In the genomic region with DNA sequence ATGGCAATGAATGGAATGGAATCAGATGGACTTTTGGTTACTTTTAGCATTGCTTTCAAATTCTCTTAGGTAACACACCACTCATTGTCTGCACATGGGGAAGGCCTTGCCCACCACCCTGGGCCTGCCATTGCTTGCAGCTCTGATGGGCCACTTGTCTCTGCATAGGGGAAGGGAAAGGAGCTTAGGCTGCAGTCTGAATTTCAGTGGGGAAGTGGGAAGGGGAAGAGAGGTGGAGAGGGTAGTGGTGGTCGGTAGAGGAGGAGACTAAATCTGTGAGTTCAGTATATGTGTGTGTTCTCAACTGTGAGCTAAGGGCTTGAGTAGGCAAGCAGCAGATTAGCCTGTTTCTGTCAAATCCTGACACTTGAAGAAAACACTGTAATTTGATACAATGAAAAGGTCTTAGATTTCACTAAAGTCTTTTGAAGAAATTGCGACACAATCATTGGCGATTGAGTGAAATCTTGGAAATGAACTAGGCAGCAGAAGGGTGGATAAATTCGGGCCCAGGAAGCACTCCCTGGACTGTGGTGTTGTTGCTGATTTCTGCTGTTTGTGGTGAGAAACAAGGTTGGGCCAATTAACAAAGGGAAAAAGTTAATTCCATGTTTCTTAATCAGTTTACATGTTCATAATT, we compare ENCODE assay signal across 22 cellular contexts.
DNase-seq lines count a peak whose midpoint lies in the region; ATAC-seq, FAIRE-seq and TF ChIP-seq lines count a peak whose summit lies in the region.
"Had no signal": no experiment of that assay in that cellular context is flagged by ENCODE, and none has a peak within 500 bp of the region (broad histone marks: within the 10 kb centered on the region; RNA-seq: fewer than 3 reads in every experiment).

No MANE protein-coding gene starts in this region.

- TF ChIP-seq CTCF in right lobe of liver (IDR thresholded peaks at IDR 0.05) (no peak), HepG2 (CRISPR knock-in tag; IDR thresholded peaks at IDR 0.05) (no peak), H1 (IDR thresholded peaks at IDR 0.05; ENCODE audit: control extremely low read depth in 1 of 3, insufficient read depth in 1 of 3, low read depth in 1 of 3, low read length in 3 of 3) (no peak)

- H3K4me2 ChIP-seq in HepG2 (ENCODE audit: low read depth, low read length), result no peak overlapping the region
- H3K4me2 ChIP-seq in H1 (ENCODE audit: insufficient read depth in 1 of 2, low read depth in 2 of 2, low read length in 2 of 2), result no peak overlapping the region

- no peak overlapping the region for H3K4me3 Mint-ChIP-seq in activated CD4-positive, alpha-beta T cell treated with anti-CD3 and anti-CD28 coated beads for 36 hours

- no peak for TF ChIP-seq POLR2A in right lobe of liver (IDR thresholded peaks at IDR 0.05)
- TF ChIP-seq POLR2A in HepG2 (IDR thresholded peaks at IDR 0.05; ENCODE audit: insufficient read depth in 1 of 2, low read depth in 2 of 2, low read length in 2 of 2), result no peak
- no peak for TF ChIP-seq POLR2A in H1 (IDR thresholded peaks at IDR 0.05; ENCODE audit: control extremely low read depth in 1 of 2, low read depth in 2 of 2, low read length in 2 of 2)

- H3K36me3 ChIP-seq in right lobe of liver (no peaks in the 10 kb centered on the region), HepG2 (replicated peaks in 1 of 2; ENCODE audit: control insufficient read depth in 1 of 2, insufficient read depth in 2 of 2, low read length in 2 of 2) (no peaks in the 10 kb centered on the region), H1 (ENCODE audit: control insufficient read depth in 2 of 4, insufficient read depth in 4 of 4, low read length in 3 of 4) (no peaks in the 10 kb centered on the region)
- H3K36me3 ChIP-seq: MG63 had no signal

- H3K27me3 Mint-ChIP-seq in activated CD4-positive, alpha-beta T cell treated with anti-CD3 and anti-CD28 coated beads for 36 hours, result peaks cover 6% of the 10 kb centered on the region

- WGBS in right lobe of liver (ENCODE audit: insufficient coverage, low coverage, low lambda C conversion rate, missing lambda C conversion rate), result 49% methylated on average over 4 of the region's 4 CpGs
- 1% methylated on average over 4 of the region's 4 CpGs for WGBS in HepG2 (ENCODE audit: low lambda C conversion rate)
- 90% methylated on average over 4 of the region's 4 CpGs; no CpG with 5 or more reads in 1 of the 2 experiments for WGBS in H1 (ENCODE audit: extremely low coverage in 1 of 2, insufficient coverage in 1 of 2, insufficient read length in 1 of 2, insufficient replicate concordance in 2 of 2, low coverage in 1 of 2, low lambda C conversion rate in 2 of 2, missing lambda C conversion rate in 1 of 2), 2 experiments

- no peak overlapping the region for H4K91ac ChIP-seq in H1 (replicated peaks; ENCODE audit: insufficient read length, low read length)

- BruUV-seq in HepG2 (replicated peaks; lab: Mats Ljungman, UMichigan), result no TSS peak

- no peak overlapping the region for H4K5ac ChIP-seq in H1 (ENCODE audit: insufficient read length, low read depth, low read length)

- DNase-seq in right lobe of liver (no peak), HepG2 (ENCODE audit: low spot score) (no peak), H1 (ENCODE audit: low read depth in 1 of 2, low spot score in 2 of 2) (no peak), left lobe of liver (ENCODE audit: low spot score) (no peak), NCI-H2029 (lab: John Stamatoyannopoulos, UW) (no peak), NCI-H748 treated with DMSO at 0.1 percent for 48 hours (lab: John Stamatoyannopoulos, UW) (no peak)
- DNase-seq in activated CD4-positive, alpha-beta T cell treated with anti-CD3 and anti-CD28 coated beads for 36 hours, result no peak
- DNase-seq: DMS53, GDM1, Karpas-422, MG63, NCI-H1417, NCI-H1694 treated with DMSO at 0.1 percent for 48 hours, NCI-H2107, NCI-H345, NCI-H526, OCI-M1, SHP77 had no signal

- no peak overlapping the region for H4K8ac ChIP-seq in H1 (ENCODE audit: extremely low read depth, insufficient read depth, low read length)

- peaks cover 4% of the 10 kb centered on the region for H3K9me3 Mint-ChIP-seq in activated CD4-positive, alpha-beta T cell treated with anti-CD3 and anti-CD28 coated beads for 36 hours (ENCODE audit: low read depth)

- H3K56ac ChIP-seq in H1 (replicated peaks; ENCODE audit: insufficient read length, low read depth, low read length), result no peak overlapping the region

- H3K4me1 ChIP-seq in right lobe of liver, result no peaks in the 10 kb centered on the region
- no peaks in the 10 kb centered on the region for H3K4me1 ChIP-seq in HepG2 (ENCODE audit: insufficient read depth, low read length)
- H3K4me1 ChIP-seq in H1 (replicated peaks in 1 of 4; ENCODE audit: control insufficient read depth in 3 of 4, insufficient read depth in 4 of 4, low read length in 3 of 4), result no peaks in the 10 kb centered on the region

- no peaks in the 10 kb centered on the region for H3K23me2 ChIP-seq in H1 (ENCODE audit: low read depth, low read length)

- no peak overlapping the region for H3K23ac ChIP-seq in H1 (ENCODE audit: insufficient read length)

- no peak overlapping the region for H3K14ac ChIP-seq in H1 (ENCODE audit: insufficient read length)

- no peak overlapping the region for H2AK5ac ChIP-seq in H1 (ENCODE audit: low read depth, low read length)

- H2AFZ ChIP-seq in HepG2 (ENCODE audit: low read length) (no peak overlapping the region), H1 (ENCODE audit: low read length) (peak overlapping the region; percentile 68; the same call in 1 of the 2 replicates)

- POLR2A ChIA-PET in HepG2 (lab: Yijun Ruan, JAX) (no interaction called here), H1 (lab: Charles Lee; ENCODE audit: partially characterized antibody) (no interaction called here)
- POLR2A ChIA-PET in activated CD4-positive, alpha-beta T cell treated with anti-CD3 and anti-CD28 coated beads for 36 hours (lab: Charles Lee), result no interaction called here

- no peaks in the 10 kb centered on the region for H3K9me3 ChIP-seq in right lobe of liver
- no peaks in the 10 kb centered on the region for H3K9me3 ChIP-seq in HepG2 (ENCODE audit: low read length)
- H3K9me3 ChIP-seq in H1 (ENCODE audit: insufficient read depth in 2 of 2, low read depth in 1 of 2, low read length in 1 of 2), result no peaks in the 10 kb centered on the region
- H3K9me3 ChIP-seq: MG63 had no signal

- H3K79me2 ChIP-seq in HepG2 (ENCODE audit: insufficient read depth, low read length) (no peaks in the 10 kb centered on the region), H1 (ENCODE audit: control insufficient read depth in 1 of 2, insufficient read depth in 2 of 2, low read length in 2 of 2) (no peaks in the 10 kb centered on the region)

- no peaks in the 10 kb centered on the region for H3K79me1 ChIP-seq in H1 (ENCODE audit: low read depth, low read length)

- H3K36me3 Mint-ChIP-seq in activated CD4-positive, alpha-beta T cell treated with anti-CD3 and anti-CD28 coated beads for 36 hours (ENCODE audit: low read depth), result no peaks in the 10 kb centered on the region

- in situ Hi-C loops in HepG2 (cut with HindIII; ENCODE audit: extremely low pct_ligation_motif_present, low pct_unique_long_range_greater_than_20kb), result no loop called here

- H2BK15ac ChIP-seq in H1 (ENCODE audit: low read length), result no peak overlapping the region

- H2BK5ac ChIP-seq in H1 (ENCODE audit: low read depth, low read length), result no peak overlapping the region

- FAIRE-seq in HepG2 (lab: Jason Lieb, UNC) (no peak), H1 (lab: Jason Lieb, UNC) (no peak)
- FAIRE-seq: D721Med, GM19239 had no signal

- H2BK120ac ChIP-seq in H1 (replicated peaks; ENCODE audit: low read depth, low read length), result no peak overlapping the region

- H3K4me1 Mint-ChIP-seq in activated CD4-positive, alpha-beta T cell treated with anti-CD3 and anti-CD28 coated beads for 36 hours, result no peaks in the 10 kb centered on the region

- no peak for TF ChIP-seq RAD21 in HepG2 (CRISPR knock-in tag; IDR thresholded peaks at IDR 0.05)
- TF ChIP-seq RAD21 in H1 (IDR thresholded peaks at IDR 0.05 in 1 of 2, conservative IDR thresholded peaks at IDR 0.05 in 1 of 2; ENCODE audit: low read depth in 2 of 2, low read length in 2 of 2), result no peak

- ATAC-seq in right lobe of liver (peak; percentile 27 to 65 (median 52)), HepG2 (no peak), left lobe of liver (peak; percentile 37), GM21529 (IDR thresholded peaks at IDR 0.05; ENCODE audit: unreplicated experiment) (no peak)
- ATAC-seq in activated CD4-positive, alpha-beta T cell treated with anti-CD3 and anti-CD28 coated beads for 36 hours, result no peak

- H3K27ac ChIP-seq in right lobe of liver, result no peak overlapping the region
- no peak overlapping the region for H3K27ac ChIP-seq in HepG2 (ENCODE audit: extremely low read length, insufficient read depth, low read length)
- no peak overlapping the region for H3K27ac ChIP-seq in H1 (ENCODE audit: low read depth, low read length)
- H3K27ac ChIP-seq: C4-2B had no signal

- H2BK20ac ChIP-seq in H1 (ENCODE audit: low read length), result no peak overlapping the region

- H4K20me1 ChIP-seq in HepG2 (ENCODE audit: insufficient read depth, low read length), result no peaks in the 10 kb centered on the region
- no peaks in the 10 kb centered on the region for H4K20me1 ChIP-seq in H1 (replicated peaks in 1 of 2; ENCODE audit: control insufficient read depth in 1 of 2, insufficient read depth in 2 of 2, low read length in 2 of 2)

- H3K9ac ChIP-seq in HepG2 (ENCODE audit: insufficient read depth, low read depth, low read length), result no peak overlapping the region
- no peak overlapping the region for H3K9ac ChIP-seq in H1 (replicated peaks in 1 of 4; ENCODE audit: extremely low read depth in 1 of 4, low read depth in 3 of 4, low read length in 3 of 4)

- no peak overlapping the region for H3K27ac Mint-ChIP-seq in activated CD4-positive, alpha-beta T cell treated with anti-CD3 and anti-CD28 coated beads for 36 hours

- intact Hi-C loops in right lobe of liver (cut with DNase I), result no loop called here
- intact Hi-C loops in HepG2 (cut with micrococcal nuclease; ENCODE audit: unreplicated experiment), result no loop called here
- intact Hi-C loops in activated CD4-positive, alpha-beta T cell treated with anti-CD3 and anti-CD28 coated beads for 36 hours (cut with DNase I, micrococcal nuclease), result no loop called here

- no peak overlapping the region for H3K18ac ChIP-seq in H1 (ENCODE audit: extremely low read depth, low read length)

- CTCF ChIA-PET in HepG2 (lab: Yijun Ruan, JAX; ENCODE audit: low intra/inter-chr PET ratio, low total read pairs), result no interaction called here
- CTCF ChIA-PET in H1 (lab: Charles Lee; ENCODE audit: partially characterized antibody), result interaction anchor here (1.3 to 1.5 kb wide), 2 partner anchors 13 to 232 kb away, joined by 3 to 7 read pairs; no protein-coding TSS in a partner anchor
- CTCF ChIA-PET in activated CD4-positive, alpha-beta T cell treated with anti-CD3 and anti-CD28 coated beads for 36 hours (lab: Charles Lee), result no interaction called here

- no peak overlapping the region for H3K4ac ChIP-seq in H1 (replicated peaks; ENCODE audit: insufficient read length, low read depth, low read length)

- no peak overlapping the region for H2BK12ac ChIP-seq in H1 (ENCODE audit: low read depth, low read length)

- H3K4me3 ChIP-seq in right lobe of liver (no peak overlapping the region), HepG2 (replicated peaks in 1 of 3; ENCODE audit: insufficient read depth in 1 of 3, low read depth in 2 of 3, low read length in 3 of 3) (no peak overlapping the region), H1 (ENCODE audit: extremely low read depth in 1 of 4, insufficient read depth in 2 of 4, low read depth in 3 of 4, low read length in 4 of 4) (no peak overlapping the region)
- H3K4me3 ChIP-seq: MG63 had no signal

- no peak for TF ChIP-seq EP300 in HepG2 (IDR thresholded peaks at IDR 0.05; ENCODE audit: low read depth in 2 of 2, low read length in 2 of 2)
- no peak for TF ChIP-seq EP300 in HepG2 (CRISPR knock-in tag; IDR thresholded peaks at IDR 0.05; ENCODE audit: borderline replicate concordance)
- TF ChIP-seq EP300 in H1 (IDR thresholded peaks at IDR 0.05; ENCODE audit: borderline replicate concordance in 1 of 2, low read depth in 2 of 2, low read length in 2 of 2), result no peak

- no peaks in the 10 kb centered on the region for H3K27me3 ChIP-seq in right lobe of liver
- no peaks in the 10 kb centered on the region; a peak in 1 of 5 replicates for H3K27me3 ChIP-seq in HepG2 (ENCODE audit: control insufficient read depth in 1 of 2, insufficient read depth in 2 of 2, low read length in 2 of 2)
- H3K27me3 ChIP-seq in H1 (replicated peaks in 1 of 4; ENCODE audit: control insufficient read depth in 3 of 4, extremely low read depth in 1 of 4, insufficient read depth in 3 of 4, low read length in 3 of 4), result no peaks in the 10 kb centered on the region
- H3K27me3 ChIP-seq: MG63 had no signal

Comparison
In these comparisons a context has a peak if more than half of its experiments do, and no peak if none do; other contexts are left out.
1. ATAC-seq: peak in right lobe of liver (4 of 4) and left lobe of liver (single experiment); none in HepG2 (single experiment), activated CD4-positive, alpha-beta T cell treated with anti-CD3 and anti-CD28 coated beads for 36 hours (single experiment) and GM21529 (single experiment).